Comparison of ENCODE assay signal across 8 cellular contexts in genomic region chr2:25982273-25982967, GRCh38. TPM values are rescaled to one million over a fixed set of nuclear protein-coding genes. Genes with fewer than 3 reads are reported as not detected.
DNase-seq lines count a peak whose midpoint lies in the region; ATAC-seq and TF ChIP-seq lines count a peak whose summit lies in the region.

KIF3C (minus strand) TSS chr2:25982497; CDS start chr2:25981917, 580 bp downstream.

- CTCF ChIA-PET in activated CD8-positive, alpha-beta T cell treated with anti-CD3 and anti-CD28 coated beads, Interleukin-2, amount 10 ng/mL, durations not matched to agents 7 days and 5 days (lab: Charles Lee) = interaction anchor here (1.2 to 2.0 kb wide), 7 partner anchors 8 to 163 kb away, joined by 3 to 6 read pairs (median 3); no protein-coding TSS in a partner anchor

- DNase-seq in NCI-H748 treated with DMSO at 0.1 percent for 48 hours (lab: John Stamatoyannopoulos, UW) (peak; percentile 60), lower lobe of right lung (peak; percentile 75)
- DNase-seq in activated CD8-positive, alpha-beta T cell treated with anti-CD3 and anti-CD28 coated beads, Interleukin-2, amount 10 ng/mL, durations not matched to agents 7 days and 5 days = peak; percentile 85
- DNase-seq in effector CD8-positive, alpha-beta T cell (lab: John Stamatoyannopoulos, UW) = peak; percentile 74
- peak; percentile 48 to 66 (median 50) for DNase-seq in stimulated activated CD4-positive, alpha-beta T cell treated with anti-CD3 and anti-CD28 coated beads, TNF-alpha, amount 100 ng/mL, for 24 hours (ENCODE audit: low read depth in 3 of 3)

- H3K27ac ChIP-seq in 22Rv1 (peak within 1 kb of the TSS; percentile 63), lower lobe of right lung (peak within 1 kb of the TSS; percentile 58)

- peaks cover 10% of the 10 kb centered on the region for H3K4me1 ChIP-seq in lower lobe of right lung

- intact Hi-C loops in lower lobe of right lung (cut with DNase I) = no loop called here

- H3K27me3 Mint-ChIP-seq in activated CD8-positive, alpha-beta T cell treated with anti-CD3 and anti-CD28 coated beads, Interleukin-2, amount 10 ng/mL, durations not matched to agents 7 days and 5 days (ENCODE audit: low read depth) = no peaks in the 10 kb centered on the region

- peaks cover 16% of the 10 kb centered on the region for H3K4me1 Mint-ChIP-seq in activated CD8-positive, alpha-beta T cell treated with anti-CD3 and anti-CD28 coated beads, Interleukin-2, amount 10 ng/mL, durations not matched to agents 7 days and 5 days (ENCODE audit: low read depth)

- H3K4me3 ChIP-seq in lower lobe of right lung = peak within 1 kb of the TSS; percentile 87

- peak within 1 kb of the TSS; percentile 87 for H3K4me3 Mint-ChIP-seq in activated CD8-positive, alpha-beta T cell treated with anti-CD3 and anti-CD28 coated beads, Interleukin-2, amount 10 ng/mL, durations not matched to agents 7 days and 5 days

- no peaks in the 10 kb centered on the region for H3K36me3 ChIP-seq in lower lobe of right lung

- TF ChIP-seq CTCF in 22Rv1 (IDR thresholded peaks at IDR 0.05) (no peak), lower lobe of right lung (IDR thresholded peaks at IDR 0.05) (no peak)

- POLR2A ChIA-PET in activated CD8-positive, alpha-beta T cell treated with anti-CD3 and anti-CD28 coated beads, Interleukin-2, amount 10 ng/mL, durations not matched to agents 7 days and 5 days (lab: Charles Lee) = interaction anchor here (1.3 to 1.5 kb wide), 2 partner anchors 8 to 18 kb away, joined by 3 read pairs; no protein-coding TSS in a partner anchor

- peak; percentile 76 for ATAC-seq in GM18868 (IDR thresholded peaks at IDR 0.05; ENCODE audit: unreplicated experiment)
- ATAC-seq in HG03378 (IDR thresholded peaks at IDR 0.05; ENCODE audit: unreplicated experiment) = peak; percentile 54
- ATAC-seq in activated CD8-positive, alpha-beta T cell treated with anti-CD3 and anti-CD28 coated beads, Interleukin-2, amount 10 ng/mL, durations not matched to agents 7 days and 5 days = peak; percentile 95
- ATAC-seq in lower lobe of right lung = peak; percentile 82 to 88

- H3K27me3 ChIP-seq in lower lobe of right lung (ENCODE audit: low read depth) = no peaks in the 10 kb centered on the region

- peak within 1 kb of the TSS; percentile 80 for H3K27ac Mint-ChIP-seq in activated CD8-positive, alpha-beta T cell treated with anti-CD3 and anti-CD28 coated beads, Interleukin-2, amount 10 ng/mL, durations not matched to agents 7 days and 5 days

- H3K9me3 ChIP-seq in lower lobe of right lung = no peaks in the 10 kb centered on the region

- H3K9me3 Mint-ChIP-seq in activated CD8-positive, alpha-beta T cell treated with anti-CD3 and anti-CD28 coated beads, Interleukin-2, amount 10 ng/mL, durations not matched to agents 7 days and 5 days (ENCODE audit: insufficient read depth) = no peaks in the 10 kb centered on the region

- H3K36me3 Mint-ChIP-seq in activated CD8-positive, alpha-beta T cell treated with anti-CD3 and anti-CD28 coated beads, Interleukin-2, amount 10 ng/mL, durations not matched to agents 7 days and 5 days (ENCODE audit: low read depth) = no peaks in the 10 kb centered on the region

RNA-seq across cellular contexts. Expression of gene KIF3C, which starts in this region (rescaled TPM):
- 10 to 100 TPM; 11.3 to 13.4 TPM for total RNA-seq in activated CD8-positive, alpha-beta T cell treated with anti-CD3 and anti-CD28 coated beads, Interleukin-2, amount 10 ng/mL, durations not matched to agents 7 days and 5 days
- 6.0 TPM for total RNA-seq in lower lobe of right lung

Comparison
In these comparisons a context has a peak if more than half of its experiments do, and no peak if none do; other contexts are left out.
1. Peak in every context shown above with its lines: DNase-seq, ATAC-seq, H3K4me3 ChIP-seq and H3K27ac ChIP-seq.